ENCODE assay signal across 30 cellular contexts in the genomic region with DNA sequence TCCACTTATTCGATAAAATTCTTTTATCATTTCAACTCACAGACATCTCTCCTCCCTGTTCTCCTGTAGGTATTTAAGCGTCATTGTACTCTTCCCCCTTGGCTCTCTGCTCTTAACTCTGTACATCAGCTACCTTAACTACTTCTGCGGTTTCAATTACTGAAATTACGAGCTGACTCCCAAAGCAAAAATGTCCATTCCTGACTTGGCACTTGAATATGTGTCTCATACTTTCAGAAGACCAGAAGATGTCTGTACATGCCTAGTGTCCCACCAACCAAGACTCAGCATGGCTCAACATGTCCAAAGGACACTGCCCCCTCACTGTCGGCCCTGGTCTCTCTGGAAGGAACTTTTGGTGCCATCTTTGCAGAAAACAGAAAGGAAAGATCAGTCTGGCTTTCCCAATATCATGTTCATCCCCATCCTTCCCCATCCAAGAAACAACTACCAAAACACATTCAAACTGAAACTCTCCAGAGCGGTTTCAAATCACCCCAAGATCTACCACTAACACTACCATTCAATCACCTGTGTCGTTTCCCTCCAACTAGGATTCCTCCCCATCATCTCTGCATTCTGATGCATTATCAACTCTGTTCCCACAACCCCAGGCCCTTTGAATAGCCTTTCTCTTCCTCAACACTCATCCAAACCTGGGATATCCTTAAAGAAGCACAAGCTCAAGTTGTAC.
"Had no signal": no experiment of that assay in that cellular context is flagged by ENCODE, and none has a peak within 500 bp of the region (broad histone marks: within the 10 kb centered on the region; RNA-seq: fewer than 3 reads in every experiment).

No MANE protein-coding gene starts in this region.

- H3K4me1 Mint-ChIP-seq: activated CD4-positive, alpha-beta T cell treated with anti-CD3 and anti-CD28 coated beads for 36 hours; activated CD8-positive, alpha-beta memory T cell treated with anti-CD3 and anti-CD28 coated beads, Interleukin-2, amount 10 ng/mL, durations not matched to agents 7 days and 5 days had no signal

- H3K4me3 ChIP-seq: cardiac muscle cell, coronary artery, dorsolateral prefrontal cortex, heart right ventricle, lower lobe of right lung, ovary, sigmoid colon, tibial nerve had no signal

- ATAC-seq: activated CD4-positive, alpha-beta T cell treated with anti-CD3 and anti-CD28 coated beads for 36 hours; activated CD8-positive, alpha-beta memory T cell treated with anti-CD3 and anti-CD28 coated beads, Interleukin-2, amount 10 ng/mL, durations not matched to agents 7 days and 5 days; activated CD8-positive, alpha-beta T cell treated with anti-CD3 and anti-CD28 coated beads, Interleukin-2, amount 10 ng/mL, durations not matched to agents 7 days and 5 days; effector memory CD8-positive, alpha-beta T cell; esophagus mucosa; heart right ventricle; left lobe of liver; lower lobe of right lung had no signal

- H3K27me3 ChIP-seq: cardiac muscle cell, dorsolateral prefrontal cortex, heart right ventricle, ovary, sigmoid colon, tibial nerve had no signal

- H3K27ac Mint-ChIP-seq: activated CD4-positive, alpha-beta T cell treated with anti-CD3 and anti-CD28 coated beads for 36 hours; activated CD8-positive, alpha-beta memory T cell treated with anti-CD3 and anti-CD28 coated beads, Interleukin-2, amount 10 ng/mL, durations not matched to agents 7 days and 5 days; activated CD8-positive, alpha-beta T cell treated with anti-CD3 and anti-CD28 coated beads, Interleukin-2, amount 10 ng/mL, durations not matched to agents 7 days and 5 days; activated naive CD8-positive, alpha-beta T cell; effector memory CD8-positive, alpha-beta T cell; nephron; progenitor cell of endocrine pancreas; T-helper 2 cell treated with Interferon-gamma antibody and Interleukin-4, amounts not matched to agents 5 μg/mL and 100 μg/mL, for 36 hours had no signal

- H3K27ac ChIP-seq: cardiac muscle cell, dorsolateral prefrontal cortex, heart right ventricle, lower lobe of right lung, ovary, sigmoid colon, tibial nerve had no signal

- H3K4me3 Mint-ChIP-seq: activated CD4-positive, alpha-beta T cell treated with anti-CD3 and anti-CD28 coated beads for 36 hours; activated CD8-positive, alpha-beta memory T cell treated with anti-CD3 and anti-CD28 coated beads, Interleukin-2, amount 10 ng/mL, durations not matched to agents 7 days and 5 days; activated CD8-positive, alpha-beta T cell treated with anti-CD3 and anti-CD28 coated beads, Interleukin-2, amount 10 ng/mL, durations not matched to agents 7 days and 5 days; activated naive CD8-positive, alpha-beta T cell; effector memory CD8-positive, alpha-beta T cell; nephron; T-helper 2 cell treated with Interferon-gamma antibody and Interleukin-4, amounts not matched to agents 5 μg/mL and 100 μg/mL, for 36 hours had no signal

- DNase-seq: activated CD4-positive, alpha-beta T cell treated with anti-CD3 and anti-CD28 coated beads for 36 hours; activated CD4-positive, CD25-positive, alpha-beta regulatory T cell; activated CD8-positive, alpha-beta memory T cell treated with anti-CD3 and anti-CD28 coated beads, Interleukin-2, amount 10 ng/mL, durations not matched to agents 7 days and 5 days; activated CD8-positive, alpha-beta T cell treated with anti-CD3 and anti-CD28 coated beads, Interleukin-2, amount 10 ng/mL, durations not matched to agents 7 days and 5 days; activated naive CD4-positive, alpha-beta T cell; activated T-cell treated with anti-CD3 and anti-CD28 coated beads, Interleukin-2, amount 50 U/mL, for 48 hours; anterior cingulate cortex; cerebellar nuclear complex; dorsolateral prefrontal cortex; effector memory CD8-positive, alpha-beta T cell; foreskin fibroblast; heart right ventricle; kidney glomerular epithelial cell; lower lobe of right lung; ovary; retina; sigmoid colon; small intestine; stimulated activated CD4-positive, alpha-beta T cell treated with anti-CD3 and anti-CD28 coated beads, Interleukin-2, amount 100 ng/mL, for 24 hours; stimulated activated naive CD4-positive, alpha-beta T cell treated with Interleukin-2 at 50 U/mL for 16 hours; T-helper 1 cell had no signal

- H3K36me3 Mint-ChIP-seq: activated CD8-positive, alpha-beta memory T cell treated with anti-CD3 and anti-CD28 coated beads, Interleukin-2, amount 10 ng/mL, durations not matched to agents 7 days and 5 days; activated naive CD8-positive, alpha-beta T cell had no signal

- FAIRE-seq: small intestine had no signal

- H3K9me3 Mint-ChIP-seq: nephron; T-helper 2 cell treated with Interferon-gamma antibody and Interleukin-4, amounts not matched to agents 5 μg/mL and 100 μg/mL, for 36 hours had no signal

- H3K27me3 Mint-ChIP-seq: activated CD4-positive, alpha-beta T cell treated with anti-CD3 and anti-CD28 coated beads for 36 hours; activated CD8-positive, alpha-beta memory T cell treated with anti-CD3 and anti-CD28 coated beads, Interleukin-2, amount 10 ng/mL, durations not matched to agents 7 days and 5 days; activated naive CD8-positive, alpha-beta T cell; effector memory CD8-positive, alpha-beta T cell; progenitor cell of endocrine pancreas had no signal

- H3K9me3 ChIP-seq: heart right ventricle, lower lobe of right lung, ovary, sigmoid colon, tibial nerve had no signal

- H3K36me3 ChIP-seq: cardiac muscle cell, heart right ventricle, lower lobe of right lung, ovary, sigmoid colon, tibial nerve had no signal
